Comparison of ENCODE assay signal across 9 cellular contexts in the genomic region with DNA sequence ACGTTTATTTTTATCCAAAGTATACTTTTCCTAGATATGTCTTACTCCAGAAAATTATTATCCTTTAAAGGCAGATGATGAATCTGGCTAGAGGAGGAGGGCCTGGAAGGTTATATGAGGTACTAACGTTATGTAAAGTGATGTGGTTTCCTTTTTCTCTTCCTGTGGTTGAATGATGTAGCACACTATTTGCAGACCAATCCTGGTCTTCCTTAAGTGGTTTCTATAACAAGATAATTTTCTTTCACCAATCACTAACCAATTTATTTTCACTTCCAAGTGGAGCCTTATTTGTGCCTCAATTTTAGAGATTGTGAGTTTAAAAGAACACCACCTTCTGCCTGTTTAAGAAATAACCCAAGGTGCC.
DNase-seq lines count a peak whose midpoint lies in the region; ATAC-seq, FAIRE-seq and TF ChIP-seq lines count a peak whose summit lies in the region.
"Had no signal": no experiment of that assay in that cellular context is flagged by ENCODE, and none has a peak within 500 bp of the region (broad histone marks: within the 10 kb centered on the region; RNA-seq: fewer than 3 reads in every experiment).

No MANE protein-coding gene starts in this region.

- H3K4me3 ChIP-seq in GM12878 = no peak overlapping the region

- RAD21 ChIA-PET in GM12878 (lab: Charles Lee; ENCODE audit: unreplicated experiment) = interaction anchor here (0.7 to 2.2 kb wide), 6 partner anchors 11 to 470 kb away, joined by 3 to 6 read pairs (median 4); no protein-coding TSS in a partner anchor

- no peak for TF ChIP-seq POLR2A in GM12878 (IDR thresholded peaks at IDR 0.05; ENCODE audit: low read depth, low read length)

- H3K4me3 Mint-ChIP-seq in Calu3 (ENCODE audit: low read depth, unreplicated experiment) = no peak overlapping the region

- H3K4me2 ChIP-seq in GM12878 (ENCODE audit: control insufficient read depth, insufficient read depth) = peak overlapping the region; percentile 91

- FAIRE-seq in GM18507 (lab: Jason Lieb, UNC) (no peak), GM12878 (lab: Jason Lieb, UNC) (peak; percentile 64)
- FAIRE-seq: TTC549 had no signal

- peak; percentile 73 for ATAC-seq in GM21717 (IDR thresholded peaks at IDR 0.05; ENCODE audit: unreplicated experiment)
- ATAC-seq in HG03575 (IDR thresholded peaks at IDR 0.05; ENCODE audit: extremely low read depth, insufficient number of reproducible peaks, low FRiP score, unreplicated experiment) = peak; percentile 26
- peak; percentile 73 for ATAC-seq in GM12878

- no TSS peak for BruUV-seq in GM12878 (replicated peaks; lab: Mats Ljungman, UMichigan)
- no TSS peak for BruUV-seq in Calu3 (replicated peaks; lab: Mats Ljungman, UMichigan)

- H3K9me3 Mint-ChIP-seq in Calu3 (ENCODE audit: low read depth, unreplicated experiment) = no peaks in the 10 kb centered on the region

- H4K20me1 ChIP-seq in GM12878 (ENCODE audit: control insufficient read depth, insufficient read depth) = no peaks in the 10 kb centered on the region

- intact Hi-C loops in GM12878 (cut with micrococcal nuclease; ENCODE audit: unreplicated experiment) = loop anchor here (1.0 to 10.0 kb wide), 9 partner anchors 148 to 734 kb away; no protein-coding TSS in a partner anchor
- intact Hi-C loops in Calu3 (cut with micrococcal nuclease; ENCODE audit: unreplicated experiment) = no loop called here

- DNase-seq in GM18507 (ENCODE audit: extremely low spot score, insufficient read length, low read depth) (peak; percentile 26), GM12878 (ENCODE audit: low read depth, low spot score) (peak; percentile 49), Calu3 (no peak), SK-N-DZ (ENCODE audit: low spot score) (no peak), hepatic stellate cell (ENCODE audit: low spot score) (no peak)
- no peak for DNase-seq in activated CD4-positive, alpha-beta T cell treated with anti-CD3 and anti-CD28 coated beads, Interleukin-2, amount 50 U/mL, for 1 hour

- H3K9ac ChIP-seq in GM12878 (ENCODE audit: control insufficient read depth, insufficient read depth, low read length) = no peak overlapping the region

- POLR2A ChIA-PET in GM12878 (lab: Charles Lee) = interaction anchor here (0.6 to 0.9 kb wide), 2 partner anchors 240 to 255 kb away, joined by 3 read pairs; no protein-coding TSS in a partner anchor

- H3K27me3 ChIP-seq in GM12878 (replicated peaks in 1 of 2; ENCODE audit: control insufficient read depth in 2 of 2, insufficient read depth in 2 of 2, low read length in 1 of 2) = no peaks in the 10 kb centered on the region

- H3K36me3 ChIP-seq in GM12878 (ENCODE audit: control insufficient read depth in 2 of 2, insufficient read depth in 2 of 2, low read length in 1 of 2) = no peaks in the 10 kb centered on the region

- in situ Hi-C loops in GM12878 (cut with MboI) = loop anchor here (25.0 kb wide), 1 partner anchor 877 kb away; no protein-coding TSS in a partner anchor

- no peaks in the 10 kb centered on the region for H3K27me3 Mint-ChIP-seq in Calu3 (ENCODE audit: unreplicated experiment)

- no peak for TF ChIP-seq RAD21 in GM12878 (IDR thresholded peaks at IDR 0.05; ENCODE audit: insufficient read depth, low read depth, low read length)

- TF ChIP-seq EP300 in GM12878 (IDR thresholded peaks at IDR 0.05; ENCODE audit: borderline replicate concordance in 1 of 2, control insufficient read depth in 1 of 2, low read depth in 2 of 2, low read length in 2 of 2) = no peak; a peak in 1 of 4 replicates

- no peaks in the 10 kb centered on the region for H3K36me3 Mint-ChIP-seq in Calu3 (ENCODE audit: insufficient read depth, unreplicated experiment)

- no peak overlapping the region for H2AFZ ChIP-seq in GM12878 (ENCODE audit: control insufficient read depth, low read depth, low read length)

- peaks cover 17% of the 10 kb centered on the region for H3K4me1 ChIP-seq in GM12878 (ENCODE audit: control insufficient read depth, insufficient read depth, low read length)

- SMC1A ChIA-PET in GM12878 (lab: Charles Lee; ENCODE audit: uncharacterized antibody, unreplicated experiment) = interaction anchor here (0.7 to 1.5 kb wide), 9 partner anchors 12 to 561 kb away, joined by 3 to 7 read pairs (median 3); a partner anchor contains a TSS

- CTCF ChIA-PET in GM12878 (lab: Yijun Ruan, JAX) (interaction anchor here (1.2 kb wide), 1 partner anchor 150 kb away, joined by 5 read pairs; no protein-coding TSS in a partner anchor), Calu3 (lab: Charles Lee) (interaction anchor here (0.6 kb wide), 1 partner anchor 52 kb away, joined by 4 read pairs; no protein-coding TSS in a partner anchor)

- H3K9me3 ChIP-seq in GM12878 (replicated peaks; ENCODE audit: control insufficient read depth, insufficient read depth, low read length) = no peaks in the 10 kb centered on the region; the same call in 2 of the 3 replicates

- 2% methylated on average over 2 of the region's 2 CpGs for WGBS in GM12878 (ENCODE audit: insufficient coverage, insufficient replicate concordance, low lambda C conversion rate, missing lambda C conversion rate)

- H3K79me2 ChIP-seq in GM12878 (ENCODE audit: control insufficient read depth, insufficient read depth, low read length) = no peaks in the 10 kb centered on the region

- H3K27ac Mint-ChIP-seq in Calu3 (ENCODE audit: unreplicated experiment) = no peak overlapping the region

- H3K27ac ChIP-seq in GM12878 (ENCODE audit: control insufficient read depth, insufficient read depth) = peak overlapping the region; percentile 89; the same call in 1 of the 2 replicates

- H3K4me1 Mint-ChIP-seq in Calu3 (ENCODE audit: low read depth, unreplicated experiment) = no peaks in the 10 kb centered on the region

- TF ChIP-seq CTCF in GM12878 (IDR thresholded peaks at IDR 0.05 in 2 of 3, conservative IDR thresholded peaks at IDR 0.05 in 1 of 3; ENCODE audit: control insufficient read depth in 2 of 3, extremely low read depth in 1 of 3, insufficient read depth in 1 of 3, low read depth in 3 of 3, low read length in 3 of 3) (no peak), Calu3 (IDR thresholded peaks at IDR 0.05; ENCODE audit: unreplicated experiment) (no peak)

TF ChIP-seq in GM12878, 131 proteins besides CTCF, POLR2A, EP300 and RAD21 (continues in another document):
- TF ChIP-seq CBX3 (IDR thresholded peaks at IDR 0.05; ENCODE audit: borderline replicate concordance, low read depth) (no peak), RUNX3 (IDR thresholded peaks at IDR 0.05; ENCODE audit: low read length) (peak; percentile 65), SUPT20H (IDR thresholded peaks at IDR 0.05; ENCODE audit: borderline replicate concordance, control insufficient read depth, low read depth, low read length) (no peak), JUND (IDR thresholded peaks at IDR 0.05; ENCODE audit: low read depth, low read length) (no peak), MXI1 (IDR thresholded peaks at IDR 0.05; ENCODE audit: low read depth, low read length) (no peak)
- TF ChIP-seq, protein P1, sequence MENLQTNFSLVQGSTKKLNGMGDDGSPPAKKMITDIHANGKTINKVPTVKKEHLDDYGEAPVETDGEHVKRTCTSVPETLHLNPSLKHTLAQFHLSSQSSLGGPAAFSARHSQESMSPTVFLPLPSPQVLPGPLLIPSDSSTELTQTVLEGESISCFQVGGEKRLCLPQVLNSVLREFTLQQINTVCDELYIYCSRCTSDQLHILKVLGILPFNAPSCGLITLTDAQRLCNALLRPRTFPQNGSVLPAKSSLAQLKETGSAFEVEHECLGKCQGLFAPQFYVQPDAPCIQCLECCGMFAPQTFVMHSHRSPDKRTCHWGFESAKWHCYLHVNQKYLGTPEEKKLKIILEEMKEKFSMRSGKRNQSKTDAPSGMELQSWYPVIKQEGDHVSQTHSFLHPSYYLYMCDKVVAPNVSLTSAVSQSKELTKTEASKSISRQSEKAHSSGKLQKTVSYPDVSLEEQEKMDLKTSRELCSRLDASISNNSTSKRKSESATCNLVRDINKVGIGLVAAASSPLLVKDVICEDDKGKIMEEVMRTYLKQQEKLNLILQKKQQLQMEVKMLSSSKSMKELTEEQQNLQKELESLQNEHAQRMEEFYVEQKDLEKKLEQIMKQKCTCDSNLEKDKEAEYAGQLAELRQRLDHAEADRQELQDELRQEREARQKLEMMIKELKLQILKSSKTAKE (IDR thresholded peaks at IDR 0.05; ENCODE audit: low read depth, poor library complexity, severe bottlenecking) = no peak
- TF ChIP-seq, protein P2, sequence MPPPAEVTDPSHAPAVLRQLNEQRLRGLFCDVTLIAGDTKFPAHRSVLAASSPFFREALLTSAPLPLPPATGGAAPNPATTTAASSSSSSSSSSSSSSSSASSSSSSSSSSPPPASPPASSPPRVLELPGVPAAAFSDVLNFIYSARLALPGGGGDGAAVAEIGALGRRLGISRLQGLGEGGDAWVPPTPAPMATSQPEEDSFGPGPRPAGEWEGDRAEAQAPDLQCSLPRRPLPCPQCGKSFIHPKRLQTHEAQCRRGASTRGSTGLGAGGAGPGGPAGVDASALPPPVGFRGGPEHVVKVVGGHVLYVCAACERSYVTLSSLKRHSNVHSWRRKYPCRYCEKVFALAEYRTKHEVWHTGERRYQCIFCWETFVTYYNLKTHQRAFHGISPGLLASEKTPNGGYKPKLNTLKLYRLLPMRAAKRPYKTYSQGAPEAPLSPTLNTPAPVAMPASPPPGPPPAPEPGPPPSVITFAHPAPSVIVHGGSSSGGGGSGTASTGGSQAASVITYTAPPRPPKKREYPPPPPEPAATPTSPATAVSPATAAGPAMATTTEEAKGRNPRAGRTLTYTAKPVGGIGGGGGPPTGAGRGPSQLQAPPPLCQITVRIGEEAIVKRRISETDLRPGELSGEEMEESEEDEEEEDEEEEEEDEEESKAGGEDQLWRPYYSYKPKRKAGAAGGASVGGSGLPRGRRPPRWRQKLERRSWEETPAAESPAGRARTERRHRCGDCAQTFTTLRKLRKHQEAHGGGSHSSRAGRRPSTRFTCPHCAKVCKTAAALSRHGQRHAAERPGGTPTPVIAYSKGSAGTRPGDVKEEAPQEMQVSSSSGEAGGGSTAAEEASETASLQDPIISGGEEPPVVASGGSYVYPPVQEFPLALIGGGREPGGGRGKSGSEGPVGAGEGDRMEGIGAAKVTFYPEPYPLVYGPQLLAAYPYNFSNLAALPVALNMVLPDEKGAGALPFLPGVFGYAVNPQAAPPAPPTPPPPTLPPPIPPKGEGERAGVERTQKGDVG (CRISPR knock-in tag; IDR thresholded peaks at IDR 0.05) = no peak
- TF ChIP-seq, protein P3, sequence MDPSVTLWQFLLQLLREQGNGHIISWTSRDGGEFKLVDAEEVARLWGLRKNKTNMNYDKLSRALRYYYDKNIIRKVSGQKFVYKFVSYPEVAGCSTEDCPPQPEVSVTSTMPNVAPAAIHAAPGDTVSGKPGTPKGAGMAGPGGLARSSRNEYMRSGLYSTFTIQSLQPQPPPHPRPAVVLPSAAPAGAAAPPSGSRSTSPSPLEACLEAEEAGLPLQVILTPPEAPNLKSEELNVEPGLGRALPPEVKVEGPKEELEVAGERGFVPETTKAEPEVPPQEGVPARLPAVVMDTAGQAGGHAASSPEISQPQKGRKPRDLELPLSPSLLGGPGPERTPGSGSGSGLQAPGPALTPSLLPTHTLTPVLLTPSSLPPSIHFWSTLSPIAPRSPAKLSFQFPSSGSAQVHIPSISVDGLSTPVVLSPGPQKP (IDR thresholded peaks at IDR 0.05; ENCODE audit: low read depth, low read length) = no peak

Comparison
In these comparisons a context has a peak if more than half of its experiments do, and no peak if none do; other contexts are left out.
1. DNase-seq: peak in GM18507 (single experiment) and GM12878 (single experiment); none in Calu3 (single experiment), SK-N-DZ (single experiment), activated CD4-positive, alpha-beta T cell treated with anti-CD3 and anti-CD28 coated beads, Interleukin-2, amount 50 U/mL, for 1 hour (single experiment) and hepatic stellate cell (single experiment).
2. Peak in every context shown above with its lines, with median percentiles within 50 percentile points of each other: ATAC-seq.